Comparison of ENCODE assay signal across 17 cellular contexts in genomic region chr15:100966997-100967396, GRCh38. TPM values are rescaled to one million over a fixed set of nuclear protein-coding genes. Genes with fewer than 3 reads are reported as not detected.
A peak's percentile ranks its signal among the peaks of the same experiment; 100 is the strongest.
DNase-seq lines count a peak whose midpoint lies in the region; ATAC-seq and TF ChIP-seq lines count a peak whose summit lies in the region.
"Had no signal": no experiment of that assay in that cellular context is flagged by ENCODE, and none has a peak within 500 bp of the region (broad histone marks: within the 10 kb centered on the region; RNA-seq: fewer than 3 reads in every experiment).

No MANE protein-coding gene starts in this region.

- no peak overlapping the region for H3K4me3 Mint-ChIP-seq in activated CD8-positive, alpha-beta T cell treated with anti-CD3 and anti-CD28 coated beads for 36 hours
- H3K4me3 Mint-ChIP-seq: activated naive CD4-positive, alpha-beta T cell treated with anti-CD3 and anti-CD28 coated beads, Interleukin-2, amount 50 U/mL, for 24 hours had no signal

- peak; percentile 37 for DNase-seq in MV-4-11 (lab: John Stamatoyannopoulos, UW)
- DNase-seq in T1000 (lab: John Stamatoyannopoulos, UW) = no peak
- DNase-seq in activated CD8-positive, alpha-beta T cell treated with anti-CD3 and anti-CD28 coated beads for 36 hours = no peak
- DNase-seq in activated CD4-positive, alpha-beta T cell treated with anti-CD3 and anti-CD28 coated beads, Interleukin-2, amount 50 U/mL, for 1 hour = no peak
- DNase-seq in prostate gland (ENCODE audit: low spot score) = no peak
- DNase-seq: activated CD8-positive, alpha-beta memory T cell treated with anti-CD3 and anti-CD28 coated beads for 24 hours; NCI-H1436; NCI-H524 treated with DMSO at 0.1 percent for 48 hours; stimulated activated naive CD4-positive, alpha-beta T cell treated with Interleukin-2 at 50 U/mL for 16 hours; T-helper 9 cell had no signal

- POLR2A ChIA-PET in activated CD8-positive, alpha-beta T cell treated with anti-CD3 and anti-CD28 coated beads for 36 hours (lab: Charles Lee) = no interaction called here

- H3K9me3 ChIP-seq in prostate gland = no peaks in the 10 kb centered on the region
- H3K9me3 ChIP-seq: gastroesophageal sphincter had no signal

- no peaks in the 10 kb centered on the region for H3K4me1 ChIP-seq in prostate gland (replicated peaks)
- H3K4me1 ChIP-seq: gastroesophageal sphincter, right atrium auricular region had no signal

- no peak overlapping the region for H3K4me3 ChIP-seq in prostate gland
- H3K4me3 ChIP-seq: cardiac muscle cell, gastroesophageal sphincter, right atrium auricular region had no signal

- no peaks in the 10 kb centered on the region for H3K4me1 Mint-ChIP-seq in activated CD8-positive, alpha-beta T cell treated with anti-CD3 and anti-CD28 coated beads for 36 hours (ENCODE audit: low read depth)
- H3K4me1 Mint-ChIP-seq: activated naive CD4-positive, alpha-beta T cell treated with anti-CD3 and anti-CD28 coated beads, Interleukin-2, amount 50 U/mL, for 24 hours had no signal

- no peaks in the 10 kb centered on the region for H3K27me3 ChIP-seq in prostate gland (replicated peaks; ENCODE audit: insufficient read depth)

- TF ChIP-seq POLR2A in prostate gland (IDR thresholded peaks at IDR 0.05) = no peak

- no peak overlapping the region for H3K27ac Mint-ChIP-seq in activated CD8-positive, alpha-beta T cell treated with anti-CD3 and anti-CD28 coated beads for 36 hours
- H3K27ac Mint-ChIP-seq: activated naive CD4-positive, alpha-beta T cell treated with anti-CD3 and anti-CD28 coated beads, Interleukin-2, amount 50 U/mL, for 24 hours had no signal

- no peaks in the 10 kb centered on the region for H3K9me3 Mint-ChIP-seq in activated CD8-positive, alpha-beta T cell treated with anti-CD3 and anti-CD28 coated beads for 36 hours
- H3K9me3 Mint-ChIP-seq: activated naive CD4-positive, alpha-beta T cell treated with anti-CD3 and anti-CD28 coated beads, Interleukin-2, amount 50 U/mL, for 24 hours had no signal

- 55% methylated on average over 4 of the region's 4 CpGs for WGBS in prostate gland

- no peak overlapping the region for H3K27ac ChIP-seq in prostate gland
- H3K27ac ChIP-seq: cardiac muscle cell, gastroesophageal sphincter, right atrium auricular region had no signal

- no peaks in the 10 kb centered on the region for H3K36me3 Mint-ChIP-seq in activated CD8-positive, alpha-beta T cell treated with anti-CD3 and anti-CD28 coated beads for 36 hours (ENCODE audit: low read depth)
- H3K36me3 Mint-ChIP-seq: activated naive CD4-positive, alpha-beta T cell treated with anti-CD3 and anti-CD28 coated beads, Interleukin-2, amount 50 U/mL, for 24 hours had no signal

- TF ChIP-seq CTCF in activated CD8-positive, alpha-beta T cell treated with anti-CD3 and anti-CD28 coated beads for 36 hours (IDR thresholded peaks at IDR 0.05) = no peak
- no peak for TF ChIP-seq CTCF in prostate gland (IDR thresholded peaks at IDR 0.05)

- H3K36me3 ChIP-seq in prostate gland = no peaks in the 10 kb centered on the region
- H3K36me3 ChIP-seq: cardiac muscle cell, gastroesophageal sphincter, right atrium auricular region had no signal

- peak; percentile 56 for ATAC-seq in GM18502 (IDR thresholded peaks at IDR 0.05; ENCODE audit: poor library complexity, unreplicated experiment)
- ATAC-seq in GM19452 (IDR thresholded peaks at IDR 0.05; ENCODE audit: unreplicated experiment) = peak; percentile 86
- peak; percentile 59 for ATAC-seq in HG02970 (IDR thresholded peaks at IDR 0.05; ENCODE audit: low FRiP score, unreplicated experiment)
- ATAC-seq in activated CD8-positive, alpha-beta T cell treated with anti-CD3 and anti-CD28 coated beads for 36 hours = no peak
- ATAC-seq: gastroesophageal sphincter had no signal

- CTCF ChIA-PET in activated CD8-positive, alpha-beta T cell treated with anti-CD3 and anti-CD28 coated beads for 36 hours (lab: Charles Lee) = no interaction called here

- peaks cover 19% of the 10 kb centered on the region for H3K27me3 Mint-ChIP-seq in activated CD8-positive, alpha-beta T cell treated with anti-CD3 and anti-CD28 coated beads for 36 hours

- intact Hi-C loops in activated CD8-positive, alpha-beta T cell treated with anti-CD3 and anti-CD28 coated beads for 36 hours (cut with micrococcal nuclease) = no loop called here
- intact Hi-C loops in prostate gland (cut with DNase I) = no loop called here

RNA-seq across cellular contexts. Expression of gene LRRK1, which starts 47.8 kb away (rescaled TPM):
- under 1 TPM; 0.50 to 0.83 TPM for total RNA-seq in activated CD8-positive, alpha-beta T cell treated with anti-CD3 and anti-CD28 coated beads for 36 hours
- 10 to 100 TPM; 18.6 to 20.3 TPM for total RNA-seq in prostate gland

Comparison
In these comparisons a context has a peak if more than half of its experiments do, and no peak if none do; other contexts are left out.
1. RNA of gene LRRK1, which starts 47.8 kb away (total RNA-seq): 18.6 to 20.3 TPM in prostate gland; 0.50 to 0.83 TPM in activated CD8-positive, alpha-beta T cell treated with anti-CD3 and anti-CD28 coated beads for 36 hours; every median in the first group is over 10 times any median in the second.